Comparison of ENCODE assay signal across 14 cellular contexts in the genomic region with DNA sequence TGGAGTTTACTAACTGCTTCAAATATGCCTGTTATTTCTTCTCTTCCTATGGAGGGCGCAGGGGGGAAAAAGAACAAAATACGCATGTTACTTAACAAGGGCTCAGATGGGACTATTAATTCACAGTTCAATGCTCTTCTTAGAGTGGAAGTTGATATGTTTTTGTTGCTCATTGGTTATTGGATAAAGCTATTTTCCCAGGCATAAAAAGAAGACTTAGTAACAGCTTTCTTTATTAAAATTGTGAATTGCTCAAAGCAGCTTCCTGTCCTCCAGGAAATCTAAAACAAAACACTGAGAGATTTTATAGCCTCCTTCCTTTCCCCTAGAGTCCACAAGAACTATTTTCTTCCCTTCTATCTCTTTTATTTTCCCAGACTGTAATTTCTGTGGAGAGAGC.
A peak's percentile ranks its signal among the peaks of the same experiment; 100 is the strongest.
DNase-seq lines count a peak whose midpoint lies in the region; TF ChIP-seq lines count a peak whose summit lies in the region.
"Had no signal": no experiment of that assay in that cellular context is flagged by ENCODE, and none has a peak within 500 bp of the region (broad histone marks: within the 10 kb centered on the region; RNA-seq: fewer than 3 reads in every experiment).

No MANE protein-coding gene starts in this region.

- H3K4me3 Mint-ChIP-seq in chondrocyte (ENCODE audit: unreplicated experiment) (no peak overlapping the region), nephron progenitor cell (no peak overlapping the region)
- H3K4me3 Mint-ChIP-seq: CD14-positive monocyte; CD4-positive, alpha-beta memory T cell; H9; IgD-negative memory B cell had no signal

- DNase-seq in chondrocyte (ENCODE audit: low spot score): no peak
- DNase-seq in nephron progenitor cell: no peak
- DNase-seq in MG63: no peak
- no peak for DNase-seq in NCI-H1930 (lab: John Stamatoyannopoulos, UW)
- no peak for DNase-seq in germinal center (ENCODE audit: low spot score)
- DNase-seq: AML-193; CD4-positive, alpha-beta memory T cell; DMS153; DMS79 treated with DMSO at 0.1 percent for 48 hours; GF-D8; H9 had no signal

- H3K9ac ChIP-seq in Loucy (ENCODE audit: low read depth, low read length, poor library complexity, severe bottlenecking): no peak overlapping the region

- no peaks in the 10 kb centered on the region for H3K4me1 ChIP-seq in Loucy (ENCODE audit: insufficient read depth, low read length, poor library complexity, severe bottlenecking)

- H4K20me1 ChIP-seq in Loucy (ENCODE audit: insufficient read depth, low read length, poor library complexity, severe bottlenecking): no peaks in the 10 kb centered on the region

- H3K9me3 ChIP-seq in Loucy (ENCODE audit: insufficient read depth, low read depth, low read length) (no peaks in the 10 kb centered on the region), MG63 (no peaks in the 10 kb centered on the region)

- H3K9me2 ChIP-seq in Loucy (replicated peaks; ENCODE audit: low read depth, low read length): no peaks in the 10 kb centered on the region

- H3K27me3 ChIP-seq in Loucy (ENCODE audit: insufficient read depth, low read length, poor library complexity, severe bottlenecking) (no peaks in the 10 kb centered on the region), MG63 (no peaks in the 10 kb centered on the region)

- H3K36me3 Mint-ChIP-seq in chondrocyte (ENCODE audit: low read depth) (no peaks in the 10 kb centered on the region), nephron progenitor cell (ENCODE audit: low read depth) (no peaks in the 10 kb centered on the region)
- H3K36me3 Mint-ChIP-seq: CD14-positive monocyte; CD4-positive, alpha-beta memory T cell; IgD-negative memory B cell had no signal

- H3K4me1 Mint-ChIP-seq in chondrocyte (ENCODE audit: low read depth): peaks cover 3% of the 10 kb centered on the region
- H3K4me1 Mint-ChIP-seq in nephron progenitor cell: peaks cover 9% of the 10 kb centered on the region
- H3K4me1 Mint-ChIP-seq: CD4-positive, alpha-beta memory T cell had no signal

- H3K27me3 Mint-ChIP-seq in chondrocyte (ENCODE audit: low read depth) (no peaks in the 10 kb centered on the region), nephron progenitor cell (ENCODE audit: low read depth, poor library complexity) (no peaks in the 10 kb centered on the region)

- H3K79me2 ChIP-seq in Loucy (ENCODE audit: insufficient read depth, low read length): no peaks in the 10 kb centered on the region

- H3K36me3 ChIP-seq in Loucy (ENCODE audit: insufficient read depth, low read length): no peaks in the 10 kb centered on the region
- H3K36me3 ChIP-seq in MG63: no peaks in the 10 kb centered on the region

- H3K4me2 ChIP-seq in Loucy (ENCODE audit: low read depth, low read length, poor library complexity, severe bottlenecking): no peak overlapping the region

- H3K27ac Mint-ChIP-seq in chondrocyte (ENCODE audit: unreplicated experiment): no peak overlapping the region
- peak overlapping the region; percentile 38 for H3K27ac Mint-ChIP-seq in nephron progenitor cell
- H3K27ac Mint-ChIP-seq: CD14-positive monocyte; CD4-positive, alpha-beta memory T cell; H9; IgD-negative memory B cell had no signal

- H2AFZ ChIP-seq in Loucy (ENCODE audit: low read length): no peak overlapping the region

- H3K4me3 ChIP-seq in Loucy (ENCODE audit: low read length, poor library complexity, severe bottlenecking) (no peak overlapping the region), MG63 (no peak overlapping the region)

- H3K9me3 Mint-ChIP-seq in chondrocyte (ENCODE audit: low read depth) (no peaks in the 10 kb centered on the region), nephron progenitor cell (peaks cover 10% of the 10 kb centered on the region)
- H3K9me3 Mint-ChIP-seq: CD4-positive, alpha-beta memory T cell; IgD-negative memory B cell had no signal

- H3F3A ChIP-seq in Loucy (ENCODE audit: low read depth): no peaks in the 10 kb centered on the region

- 0 out of 2 replicates have a peak, but pooled peaks have one; percentile 8 for TF ChIP-seq CTCF in Loucy (conservative IDR thresholded peaks at IDR 0.05; ENCODE audit: low read length)
- TF ChIP-seq CTCF in chondrocyte (IDR thresholded peaks at IDR 0.05): peak; percentile 15
- no peak for TF ChIP-seq CTCF in nephron progenitor cell (IDR thresholded peaks at IDR 0.05)
